In the genomic region with DNA sequence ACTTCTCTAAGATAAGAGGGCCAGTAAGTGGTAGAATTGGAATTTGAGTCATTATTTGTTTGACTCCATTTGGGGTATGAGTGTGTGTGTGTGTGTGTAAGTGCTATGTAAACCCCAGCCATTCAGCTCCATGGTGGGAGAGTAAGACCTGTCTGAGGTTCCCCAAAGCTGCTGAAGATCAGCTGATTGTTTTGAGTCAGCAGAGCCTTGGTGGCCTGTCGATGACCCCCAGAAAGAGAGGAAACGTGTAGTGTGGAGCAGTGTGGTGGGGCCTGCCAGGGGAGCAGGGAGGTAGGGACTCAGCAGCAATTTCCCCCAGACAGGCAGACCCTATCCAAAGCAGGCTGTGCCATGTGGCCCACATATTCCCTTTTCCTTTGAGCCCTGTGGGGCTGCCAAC, we compare ENCODE assay signal across 1 cellular context.
TF ChIP-seq lines count a peak whose summit lies in the region.

No MANE protein-coding gene starts in this region.

TF ChIP-seq in GM12878, 131 proteins besides CTCF, POLR2A, EP300 and RAD21 (continues in another document):
- TF ChIP-seq IKZF2 (IDR thresholded peaks at IDR 0.05): peak in 1 of 2 experiments; percentile 42; a peak in 2 of 4 replicates
- no peak for TF ChIP-seq DPF2 (IDR thresholded peaks at IDR 0.05)
- no peak for TF ChIP-seq CEBPB (IDR thresholded peaks at IDR 0.05; ENCODE audit: borderline replicate concordance in 1 of 2, low read depth in 2 of 2, low read length in 2 of 2)
- no peak for TF ChIP-seq NR2C2 (IDR thresholded peaks at IDR 0.05; ENCODE audit: borderline replicate concordance, control insufficient read depth, insufficient read length, low read depth)
- TF ChIP-seq CHD2 (IDR thresholded peaks at IDR 0.05; ENCODE audit: borderline replicate concordance, low read depth, low read length): no peak
- no peak for TF ChIP-seq E2F8 (IDR thresholded peaks at IDR 0.05; ENCODE audit: low read depth, partially characterized antibody)
- TF ChIP-seq YBX1 (IDR thresholded peaks at IDR 0.05): no peak
- no peak for TF ChIP-seq RFX5 (IDR thresholded peaks at IDR 0.05; ENCODE audit: low read depth, low read length)
- TF ChIP-seq, protein P1, sequence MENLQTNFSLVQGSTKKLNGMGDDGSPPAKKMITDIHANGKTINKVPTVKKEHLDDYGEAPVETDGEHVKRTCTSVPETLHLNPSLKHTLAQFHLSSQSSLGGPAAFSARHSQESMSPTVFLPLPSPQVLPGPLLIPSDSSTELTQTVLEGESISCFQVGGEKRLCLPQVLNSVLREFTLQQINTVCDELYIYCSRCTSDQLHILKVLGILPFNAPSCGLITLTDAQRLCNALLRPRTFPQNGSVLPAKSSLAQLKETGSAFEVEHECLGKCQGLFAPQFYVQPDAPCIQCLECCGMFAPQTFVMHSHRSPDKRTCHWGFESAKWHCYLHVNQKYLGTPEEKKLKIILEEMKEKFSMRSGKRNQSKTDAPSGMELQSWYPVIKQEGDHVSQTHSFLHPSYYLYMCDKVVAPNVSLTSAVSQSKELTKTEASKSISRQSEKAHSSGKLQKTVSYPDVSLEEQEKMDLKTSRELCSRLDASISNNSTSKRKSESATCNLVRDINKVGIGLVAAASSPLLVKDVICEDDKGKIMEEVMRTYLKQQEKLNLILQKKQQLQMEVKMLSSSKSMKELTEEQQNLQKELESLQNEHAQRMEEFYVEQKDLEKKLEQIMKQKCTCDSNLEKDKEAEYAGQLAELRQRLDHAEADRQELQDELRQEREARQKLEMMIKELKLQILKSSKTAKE (IDR thresholded peaks at IDR 0.05; ENCODE audit: low read depth, poor library complexity, severe bottlenecking): peak; percentile 34
- TF ChIP-seq IKZF1 (conservative IDR thresholded peaks at IDR 0.05): 0 out of 2 replicates have a peak, but pooled peaks have one; percentile 23
- no peak for TF ChIP-seq IRF4 (IDR thresholded peaks at IDR 0.05; ENCODE audit: low read depth, low read length)
- TF ChIP-seq SIN3A (IDR thresholded peaks at IDR 0.05; ENCODE audit: low read depth, low read length): no peak
- no peak for TF ChIP-seq ZBTB40 (IDR thresholded peaks at IDR 0.05; ENCODE audit: borderline replicate concordance)
- no peak for TF ChIP-seq ZBTB33 (IDR thresholded peaks at IDR 0.05)
- no peak for TF ChIP-seq STAT3 (IDR thresholded peaks at IDR 0.05; ENCODE audit: low read depth, low read length)
- TF ChIP-seq HDGF (IDR thresholded peaks at IDR 0.05): no peak
- no peak for TF ChIP-seq RCOR1 (conservative IDR thresholded peaks at IDR 0.05; ENCODE audit: low read depth, low read length)
- TF ChIP-seq PAX8 (IDR thresholded peaks at IDR 0.05): no peak
- no peak for TF ChIP-seq WRNIP1 (IDR thresholded peaks at IDR 0.05; ENCODE audit: borderline replicate concordance, low read depth, low read length)
- no peak for TF ChIP-seq E2F4 (IDR thresholded peaks at IDR 0.05; ENCODE audit: low read depth, low read length)
- TF ChIP-seq ATF7 (IDR thresholded peaks at IDR 0.05; ENCODE audit: low read depth): no peak
- TF ChIP-seq ZBED1 (IDR thresholded peaks at IDR 0.05; ENCODE audit: borderline replicate concordance): no peak
- TF ChIP-seq HCFC1 (IDR thresholded peaks at IDR 0.05; ENCODE audit: low read length): no peak
- no peak for TF ChIP-seq SUPT20H (IDR thresholded peaks at IDR 0.05; ENCODE audit: borderline replicate concordance, control insufficient read depth, low read depth, low read length)
- no peak for TF ChIP-seq TARDBP (IDR thresholded peaks at IDR 0.05; ENCODE audit: borderline replicate concordance)
- no peak for TF ChIP-seq MYB (IDR thresholded peaks at IDR 0.05; ENCODE audit: borderline replicate concordance, low read depth, low read length)
- TF ChIP-seq HDAC2 (IDR thresholded peaks at IDR 0.05): no peak
- TF ChIP-seq ZNF622 (IDR thresholded peaks at IDR 0.05): no peak
- TF ChIP-seq RELB (IDR thresholded peaks at IDR 0.05; ENCODE audit: low read depth): no peak
- TF ChIP-seq JUNB (IDR thresholded peaks at IDR 0.05): peak; percentile 41
- TF ChIP-seq SPI1 (IDR thresholded peaks at IDR 0.05; ENCODE audit: borderline replicate concordance, insufficient read depth, low read depth, low read length): peak; percentile 30; the same call in 1 of the 2 replicates
- TF ChIP-seq TCF3 (IDR thresholded peaks at IDR 0.05; ENCODE audit: borderline replicate concordance, insufficient read depth, low read depth, low read length): no peak
- TF ChIP-seq ASH2L (IDR thresholded peaks at IDR 0.05; ENCODE audit: borderline replicate concordance, low read depth): no peak
- no peak for TF ChIP-seq KAT2A (conservative IDR thresholded peaks at IDR 0.05; ENCODE audit: control insufficient read depth, low read depth, low read length)
- no peak for TF ChIP-seq ZZZ3 (IDR thresholded peaks at IDR 0.05; ENCODE audit: control insufficient read depth, insufficient read length, low read depth)
- TF ChIP-seq, protein P2, sequence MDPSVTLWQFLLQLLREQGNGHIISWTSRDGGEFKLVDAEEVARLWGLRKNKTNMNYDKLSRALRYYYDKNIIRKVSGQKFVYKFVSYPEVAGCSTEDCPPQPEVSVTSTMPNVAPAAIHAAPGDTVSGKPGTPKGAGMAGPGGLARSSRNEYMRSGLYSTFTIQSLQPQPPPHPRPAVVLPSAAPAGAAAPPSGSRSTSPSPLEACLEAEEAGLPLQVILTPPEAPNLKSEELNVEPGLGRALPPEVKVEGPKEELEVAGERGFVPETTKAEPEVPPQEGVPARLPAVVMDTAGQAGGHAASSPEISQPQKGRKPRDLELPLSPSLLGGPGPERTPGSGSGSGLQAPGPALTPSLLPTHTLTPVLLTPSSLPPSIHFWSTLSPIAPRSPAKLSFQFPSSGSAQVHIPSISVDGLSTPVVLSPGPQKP (IDR thresholded peaks at IDR 0.05; ENCODE audit: low read depth, low read length): no peak
- TF ChIP-seq ZNF592 (IDR thresholded peaks at IDR 0.05): no peak
- TF ChIP-seq, protein P3, sequence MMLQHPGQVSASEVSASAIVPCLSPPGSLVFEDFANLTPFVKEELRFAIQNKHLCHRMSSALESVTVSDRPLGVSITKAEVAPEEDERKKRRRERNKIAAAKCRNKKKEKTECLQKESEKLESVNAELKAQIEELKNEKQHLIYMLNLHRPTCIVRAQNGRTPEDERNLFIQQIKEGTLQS (IDR thresholded peaks at IDR 0.05; ENCODE audit: borderline replicate concordance, extremely low read depth, low read depth, low read length): no peak
- no peak for TF ChIP-seq CBFB (IDR thresholded peaks at IDR 0.05; ENCODE audit: low read depth)
- no peak for TF ChIP-seq CREB1 (IDR thresholded peaks at IDR 0.05; ENCODE audit: low read depth)
- TF ChIP-seq SUZ12 (IDR thresholded peaks at IDR 0.05; ENCODE audit: unreplicated experiment): no peak
- TF ChIP-seq RUNX3 (IDR thresholded peaks at IDR 0.05; ENCODE audit: low read length): peak; percentile 35
